Comparison of ENCODE assay signal across 8 cellular contexts in the genomic region with DNA sequence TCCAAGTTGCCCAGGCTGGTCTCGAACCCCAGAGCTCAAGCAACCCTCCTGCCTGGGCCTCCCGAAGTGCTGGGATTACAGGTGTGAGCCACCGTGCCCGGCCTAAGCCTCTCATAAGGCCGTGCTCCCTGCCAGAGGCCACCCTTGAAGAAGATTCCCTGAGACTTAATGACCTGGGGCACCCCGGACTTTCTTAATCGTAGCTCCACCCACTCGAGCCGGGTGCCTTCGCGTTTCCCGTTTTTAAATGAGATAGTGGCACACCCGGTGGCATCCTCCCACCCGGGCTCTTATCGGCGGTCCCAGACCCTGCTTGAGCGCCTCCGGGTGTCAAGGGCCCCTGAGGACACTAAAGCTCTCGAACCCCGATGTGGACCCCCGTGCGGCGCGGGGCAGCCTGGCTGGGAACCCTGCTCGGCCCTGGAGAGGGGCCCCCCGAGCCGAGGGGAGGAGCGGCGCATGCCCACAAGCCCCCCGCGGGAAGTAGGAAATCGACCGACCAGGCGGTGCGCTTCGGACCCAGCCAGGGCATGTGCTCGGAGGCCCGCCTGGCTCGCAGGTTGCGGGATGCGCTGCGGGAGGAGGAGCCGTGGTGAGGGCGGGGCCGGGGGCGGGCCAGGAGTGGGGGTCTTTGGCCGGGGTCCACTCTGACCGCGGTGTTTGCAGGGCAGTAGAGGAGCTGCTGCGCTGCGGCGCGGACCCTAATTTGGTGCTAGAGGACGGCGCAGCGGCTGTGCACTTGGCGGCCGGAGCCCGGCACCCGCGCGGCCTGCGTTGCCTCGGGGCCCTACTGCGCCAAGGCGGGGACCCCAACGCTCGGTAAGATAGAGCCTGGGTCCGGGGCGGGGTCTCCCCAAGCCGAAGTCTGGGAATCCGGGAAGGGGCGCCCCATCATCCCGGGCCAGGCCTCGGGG. TPM values are rescaled to one million over a fixed set of nuclear protein-coding genes. Genes with fewer than 3 reads are reported as not detected.
DNase-seq lines count a peak whose midpoint lies in the region; ATAC-seq, FAIRE-seq and TF ChIP-seq lines count a peak whose summit lies in the region.

A gene with protein sequence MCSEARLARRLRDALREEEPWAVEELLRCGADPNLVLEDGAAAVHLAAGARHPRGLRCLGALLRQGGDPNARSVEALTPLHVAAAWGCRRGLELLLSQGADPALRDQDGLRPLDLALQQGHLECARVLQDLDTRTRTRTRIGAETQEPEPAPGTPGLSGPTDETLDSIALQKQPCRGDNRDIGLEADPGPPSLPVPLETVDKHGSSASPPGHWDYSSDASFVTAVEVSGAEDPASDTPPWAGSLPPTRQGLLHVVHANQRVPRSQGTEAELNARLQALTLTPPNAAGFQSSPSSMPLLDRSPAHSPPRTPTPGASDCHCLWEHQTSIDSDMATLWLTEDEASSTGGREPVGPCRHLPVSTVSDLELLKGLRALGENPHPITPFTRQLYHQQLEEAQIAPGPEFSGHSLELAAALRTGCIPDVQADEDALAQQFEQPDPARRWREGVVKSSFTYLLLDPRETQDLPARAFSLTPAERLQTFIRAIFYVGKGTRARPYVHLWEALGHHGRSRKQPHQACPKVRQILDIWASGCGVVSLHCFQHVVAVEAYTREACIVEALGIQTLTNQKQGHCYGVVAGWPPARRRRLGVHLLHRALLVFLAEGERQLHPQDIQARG (plus strand): TSS at position 511 of the 914 bp plus-strand sequence. CDS start 20 bp downstream, at position 531.

- H3K9me3 ChIP-seq in CD4-positive, alpha-beta T cell (ENCODE audit: control insufficient read depth, low read length), result no peaks in the 10 kb centered on the region
- H3K9me3 ChIP-seq in HepG2 (ENCODE audit: low read length), result no peaks in the 10 kb centered on the region

- no peak within 1 kb of the TSS for H3K27ac Mint-ChIP-seq in CD4-positive, alpha-beta T cell
- peak within 1 kb of the TSS; percentile 85 for H3K27ac Mint-ChIP-seq in stimulated activated naive CD8-positive, alpha-beta T cell treated with anti-CD3 and anti-CD28 coated beads, Interleukin-15, Interleukin-2, amounts not matched to agents 100 ng/mL and 50 ng/mL, for 24 hours

- in situ Hi-C loops in brain microvascular endothelial cell (cut with HindIII; ENCODE audit: low pct_ligation_motif_present, low sequenced_read_pairs), result no loop called here
- in situ Hi-C loops in HepG2 (cut with HindIII; ENCODE audit: extremely low pct_ligation_motif_present, low pct_unique_long_range_greater_than_20kb), result loop anchor here (5.0 kb wide), 2 partner anchors 79 to 214 kb away; no protein-coding TSS in a partner anchor

- no peak for ATAC-seq in CD4-positive, alpha-beta T cell (ENCODE audit: poor library complexity)
- ATAC-seq in GM21423 (IDR thresholded peaks at IDR 0.05; ENCODE audit: unreplicated experiment) (peak; percentile 45), HepG2 (no peak), GM19328 (IDR thresholded peaks at IDR 0.05; ENCODE audit: unreplicated experiment) (no peak)

- no peak for FAIRE-seq in HepG2 (lab: Jason Lieb, UNC)

- POLR2A ChIA-PET in CD4-positive, alpha-beta T cell (lab: Charles Lee), result interaction anchor here (0.8 to 1.7 kb wide), 4 partner anchors 15 to 66 kb away, joined by 3 to 4 read pairs (median 4); partner anchors contain the start of genes BABAM1 and USE1
- POLR2A ChIA-PET in RWPE1 (lab: Yijun Ruan, JAX; ENCODE audit: low non-redundant PET), result no interaction called here
- POLR2A ChIA-PET in HepG2 (lab: Yijun Ruan, JAX), result interaction anchor here (0.6 to 1.2 kb wide), 6 partner anchors 15 to 55 kb away, joined by 3 to 5 read pairs (median 4); partner anchors contain the start of genes BABAM1, DDA1, MRPL34 and OCEL1

- no TSS peak for BruUV-seq in HepG2 (replicated peaks; lab: Mats Ljungman, UMichigan)

- no peaks in the 10 kb centered on the region for H3K9me3 Mint-ChIP-seq in CD4-positive, alpha-beta T cell
- H3K9me3 Mint-ChIP-seq in stimulated activated naive CD8-positive, alpha-beta T cell treated with anti-CD3 and anti-CD28 coated beads, Interleukin-15, Interleukin-2, amounts not matched to agents 100 ng/mL and 50 ng/mL, for 24 hours, result no peaks in the 10 kb centered on the region

- no peak for TF ChIP-seq RAD21 in HepG2 (CRISPR knock-in tag; IDR thresholded peaks at IDR 0.05)

- no peak within 1 kb of the TSS for H3K27ac ChIP-seq in CD4-positive, alpha-beta T cell (ENCODE audit: low read depth, low read length)
- no peak within 1 kb of the TSS for H3K27ac ChIP-seq in RWPE1
- no peak within 1 kb of the TSS for H3K27ac ChIP-seq in brain microvascular endothelial cell
- no peak within 1 kb of the TSS for H3K27ac ChIP-seq in HepG2 (ENCODE audit: extremely low read length, insufficient read depth, low read length)

- TF ChIP-seq EP300 in HepG2 (IDR thresholded peaks at IDR 0.05; ENCODE audit: low read depth in 2 of 2, low read length in 2 of 2) (no peak), HepG2 (CRISPR knock-in tag; IDR thresholded peaks at IDR 0.05; ENCODE audit: borderline replicate concordance) (no peak)

- 0 out of 2 replicates have a peak, but pooled peaks cover 6% of the 10 kb centered on the region for H3K4me1 ChIP-seq in HepG2 (ENCODE audit: insufficient read depth, low read length)

- TF ChIP-seq CTCF in CD4-positive, alpha-beta T cell (IDR thresholded peaks at IDR 0.05), result no peak
- TF ChIP-seq CTCF in RWPE1 (conservative IDR thresholded peaks at IDR 0.05; ENCODE audit: low read depth) (no peak), brain microvascular endothelial cell (IDR thresholded peaks at IDR 0.05; ENCODE audit: low read depth, low read length, missing control alignments) (no peak), HepG2 (CRISPR knock-in tag; IDR thresholded peaks at IDR 0.05) (no peak)

- TF ChIP-seq POLR2A in HepG2 (IDR thresholded peaks at IDR 0.05; ENCODE audit: insufficient read depth in 1 of 2, low read depth in 2 of 2, low read length in 2 of 2), result no peak

- intact Hi-C loops in CD4-positive, alpha-beta T cell (cut with DNase I, micrococcal nuclease), result loop anchor here (1.0 to 2.0 kb wide), 5 partner anchors 21 to 510 kb away; no protein-coding TSS in a partner anchor
- intact Hi-C loops in HepG2 (cut with micrococcal nuclease; ENCODE audit: unreplicated experiment), result loop anchor here (1.0 to 5.0 kb wide), 2 partner anchors 76 to 214 kb away; no protein-coding TSS in a partner anchor

- peaks cover 11% of the 10 kb centered on the region for H3K27me3 Mint-ChIP-seq in CD4-positive, alpha-beta T cell
- H3K27me3 Mint-ChIP-seq in stimulated activated naive CD8-positive, alpha-beta T cell treated with anti-CD3 and anti-CD28 coated beads, Interleukin-15, Interleukin-2, amounts not matched to agents 100 ng/mL and 50 ng/mL, for 24 hours, result no peaks in the 10 kb centered on the region

- H3K36me3 ChIP-seq in brain microvascular endothelial cell (replicated peaks) (peaks cover 7% of the 10 kb centered on the region), HepG2 (replicated peaks in 1 of 2; ENCODE audit: control insufficient read depth in 1 of 2, insufficient read depth in 2 of 2, low read length in 2 of 2) (peaks cover 6 to 14% of the 10 kb centered on the region in 2 experiments; a peak in 4 of 5 replicates)

- no peak within 1 kb of the TSS for H2AFZ ChIP-seq in HepG2 (ENCODE audit: low read length)

- WGBS in HepG2 (ENCODE audit: low lambda C conversion rate), result 84% methylated on average over 26 of the region's 75 CpGs

- H3K4me3 ChIP-seq in brain microvascular endothelial cell (ENCODE audit: low read depth, low read length), result peak within 1 kb of the TSS; percentile 35
- peak within 1 kb of the TSS in 1 of 3 experiments; percentile 57; a peak in 2 of 6 replicates for H3K4me3 ChIP-seq in HepG2 (replicated peaks in 1 of 3; ENCODE audit: insufficient read depth in 1 of 3, low read depth in 2 of 3, low read length in 3 of 3)

- peak in 4 of 10 experiments; percentile 19 to 45 (median 34) for DNase-seq in CD4-positive, alpha-beta T cell
- DNase-seq in RWPE1 (ENCODE audit: low spot score) (peak; percentile 20), brain microvascular endothelial cell (no peak), HepG2 (ENCODE audit: low spot score) (no peak)
- DNase-seq in effector CD4-positive, alpha-beta T cell, result no peak

- H3K9ac ChIP-seq in HepG2 (ENCODE audit: insufficient read depth, low read depth, low read length), result peak within 1 kb of the TSS; percentile 23

- H3K4me1 Mint-ChIP-seq in CD4-positive, alpha-beta T cell (ENCODE audit: low read depth), result peaks cover 10% of the 10 kb centered on the region
- peaks cover 6% of the 10 kb centered on the region for H3K4me1 Mint-ChIP-seq in stimulated activated naive CD8-positive, alpha-beta T cell treated with anti-CD3 and anti-CD28 coated beads, Interleukin-15, Interleukin-2, amounts not matched to agents 100 ng/mL and 50 ng/mL, for 24 hours (ENCODE audit: low read depth)

- H3K79me2 ChIP-seq in HepG2 (ENCODE audit: insufficient read depth, low read length), result no peaks in the 10 kb centered on the region

- H3K27me3 ChIP-seq in CD4-positive, alpha-beta T cell (ENCODE audit: control insufficient read depth, insufficient read depth, low read length), result no peaks in the 10 kb centered on the region
- no peaks in the 10 kb centered on the region for H3K27me3 ChIP-seq in brain microvascular endothelial cell (replicated peaks)
- H3K27me3 ChIP-seq in HepG2 (ENCODE audit: control insufficient read depth in 1 of 2, insufficient read depth in 2 of 2, low read length in 2 of 2), result no peaks in the 10 kb centered on the region

- H4K20me1 ChIP-seq in HepG2 (ENCODE audit: insufficient read depth, low read length), result no peaks in the 10 kb centered on the region

- CTCF ChIA-PET in CD4-positive, alpha-beta T cell (lab: Charles Lee), result interaction anchor here (0.7 to 3.5 kb wide), 7 partner anchors 11 to 944 kb away, joined by 3 to 21 read pairs (median 4); partner anchors contain the start of gene MRPL34
- CTCF ChIA-PET in RWPE1 (lab: Yijun Ruan, JAX) (interaction anchor here (0.6 to 2.1 kb wide), 19 partner anchors 9 to 511 kb away, joined by 3 to 16 read pairs (median 4); partner anchors contain the start of gene OCEL1), HepG2 (lab: Yijun Ruan, JAX; ENCODE audit: low intra/inter-chr PET ratio, low total read pairs) (interaction anchor here (1.1 to 2.3 kb wide), 3 partner anchors 21 to 215 kb away, joined by 5 to 17 read pairs (median 16); no protein-coding TSS in a partner anchor)

- H3K36me3 Mint-ChIP-seq in CD4-positive, alpha-beta T cell (ENCODE audit: low read depth), result peaks cover 11% of the 10 kb centered on the region
- H3K36me3 Mint-ChIP-seq in stimulated activated naive CD8-positive, alpha-beta T cell treated with anti-CD3 and anti-CD28 coated beads, Interleukin-15, Interleukin-2, amounts not matched to agents 100 ng/mL and 50 ng/mL, for 24 hours (ENCODE audit: low read depth), result peaks cover 33% of the 10 kb centered on the region

- peak within 1 kb of the TSS; percentile 63 for H3K4me3 Mint-ChIP-seq in CD4-positive, alpha-beta T cell
- H3K4me3 Mint-ChIP-seq in stimulated activated naive CD8-positive, alpha-beta T cell treated with anti-CD3 and anti-CD28 coated beads, Interleukin-15, Interleukin-2, amounts not matched to agents 100 ng/mL and 50 ng/mL, for 24 hours, result peak within 1 kb of the TSS; percentile 90

- peak within 1 kb of the TSS; percentile 44 for H3K4me2 ChIP-seq in HepG2 (ENCODE audit: low read depth, low read length)

RNA-seq across cellular contexts. Expression of the gene that starts here (rescaled TPM):
- 1 to 10 TPM in 1 of 2 experiments, under 1 TPM in 1; 0.85 to 1.9 TPM for total RNA-seq in CD4-positive, alpha-beta T cell
- 0.22 and 0.69 TPM in 2 replicates for total RNA-seq in HepG2 (2016; rRNA removed; fragmentation: Illumina TruSeq; extraction: Trizol)
- 0.09 TPM in 1 of 2 replicates, not detected in the other for total RNA-seq in HepG2 (2016; cell fraction: cytosol; rRNA removed; fragmentation: Illumina TruSeq; extraction: Trizol; ENCODE audit: low read depth)
- total RNA-seq in HepG2 (2016; cell fraction: insoluble cytoplasmic fraction; rRNA removed; fragmentation: Illumina TruSeq; extraction: Trizol), result 0.12 and 0.71 TPM in 2 replicates
- total RNA-seq in HepG2 (2016; cell fraction: membrane; rRNA removed; fragmentation: Illumina TruSeq; extraction: Trizol), result 0.14 and 0.37 TPM in 2 replicates
- 0.87 and 0.88 TPM in 2 replicates for total RNA-seq in HepG2 (2016; cell fraction: nucleus; rRNA removed; fragmentation: Illumina TruSeq; extraction: Trizol)
- polyA plus RNA-seq in HepG2 (2011; rRNA removed), result 1.5 TPM in 2 replicates
- polyA plus RNA-seq in HepG2 (2011; cell fraction: cytosol; rRNA removed), result 0.21 and 0.32 TPM in 2 replicates
- 9.6 and 13.7 TPM in 2 replicates for polyA plus RNA-seq in HepG2 (2011; cell fraction: nucleus; rRNA removed)
- 0.87 and 1.1 TPM in 2 replicates for polyA plus RNA-seq in HepG2 (2012)
- 0.06 and 0.08 TPM in 2 replicates for polyA plus RNA-seq in HepG2 (2016; cell fraction: cytosol; fragmentation: Illumina TruSeq; extraction: Trizol; ENCODE audit: low read depth)
- 0.14 and 0.39 TPM in 2 replicates for polyA plus RNA-seq in HepG2 (2016; cell fraction: insoluble cytoplasmic fraction; fragmentation: Illumina TruSeq; extraction: Trizol; ENCODE audit: low read depth)
- polyA plus RNA-seq in HepG2 (2016; cell fraction: membrane; fragmentation: Illumina TruSeq; extraction: Trizol; ENCODE audit: low read depth), result 0.12 and 0.19 TPM in 2 replicates
- 4.2 and 4.6 TPM in 2 replicates for polyA plus RNA-seq in HepG2 (2016; cell fraction: nucleus; fragmentation: Illumina TruSeq; extraction: Trizol; ENCODE audit: insufficient read depth, low read depth)
- 1.3 and 1.6 TPM in 2 replicates for polyA minus RNA-seq in HepG2 (2011; rRNA and poly(A)+ RNA removed; ENCODE audit: low replicate concordance)
- 0.99 TPM in 1 of 2 replicates, not detected in the other for polyA minus RNA-seq in HepG2 (2011; cell fraction: cytosol; rRNA and poly(A)+ RNA removed)
- polyA minus RNA-seq in HepG2 (2011; cell fraction: nucleus; rRNA and poly(A)+ RNA removed), result 1.0 and 2.9 TPM in 2 replicates
